ENCODE assay signal across 8 cellular contexts in genomic region chr7:73739387-73739767, GRCh38. TPM values are rescaled to one million over a fixed set of nuclear protein-coding genes. Genes with fewer than 3 reads are reported as not detected.
DNase-seq lines count a peak whose midpoint lies in the region; ATAC-seq and TF ChIP-seq lines count a peak whose summit lies in the region.
"Had no signal": no experiment of that assay in that cellular context is flagged by ENCODE, and none has a peak within 500 bp of the region (broad histone marks: within the 10 kb centered on the region; RNA-seq: fewer than 3 reads in every experiment).

No MANE protein-coding gene starts in this region.

- H3K4me1 Mint-ChIP-seq in stimulated activated naive B cell treated with anti-CD40 and anti-IgM and Interleukin-4, amounts not matched to agents 10 μg/mL and 1 μg/mL and 100 μg/mL, for 72 hours, result peaks cover 19 to 52% of the 10 kb centered on the region in 2 donors

- no peaks in the 10 kb centered on the region for H3K9me2 ChIP-seq in GM23248 (ENCODE audit: insufficient read depth)

- no peaks in the 10 kb centered on the region for H3F3A ChIP-seq in GM23248 (ENCODE audit: insufficient read depth)

- peak overlapping the region; percentile 98 for H3K27ac Mint-ChIP-seq in stimulated activated naive B cell treated with anti-CD40 and anti-IgM and Interleukin-4, amounts not matched to agents 10 μg/mL and 1 μg/mL and 100 μg/mL, for 72 hours

- H3K4me1 ChIP-seq in GM23248 (ENCODE audit: insufficient read depth) (no peaks in the 10 kb centered on the region), iPS DF 6.9 (ENCODE audit: control insufficient read depth, insufficient read depth, low read length) (peaks cover 11% of the 10 kb centered on the region; the same call in 1 of the 2 replicates)

- peak overlapping the region; percentile 67 for H3K4me2 ChIP-seq in GM23248 (ENCODE audit: unreplicated experiment)

- H3K36me3 ChIP-seq in GM23248 (ENCODE audit: low read depth) (no peaks in the 10 kb centered on the region), iPS DF 6.9 (ENCODE audit: control insufficient read depth, insufficient read depth, low read length) (peaks cover 7% of the 10 kb centered on the region; the same call in 1 of the 2 replicates)

- peak overlapping the region; percentile 90 for H3K4me3 ChIP-seq in GM23248
- peak overlapping the region; percentile 64 for H3K4me3 ChIP-seq in WI38 (ENCODE audit: low read depth, low read length)
- peak overlapping the region; percentile 74; the same call in 1 of the 2 replicates for H3K4me3 ChIP-seq in iPS DF 6.9 (ENCODE audit: low read length)

- peaks cover 0 to 26% of the 10 kb centered on the region in 2 donors for H3K27me3 Mint-ChIP-seq in stimulated activated naive B cell treated with anti-CD40 and anti-IgM and Interleukin-4, amounts not matched to agents 10 μg/mL and 1 μg/mL and 100 μg/mL, for 72 hours

- peak; percentile 0 to 3 for ATAC-seq in stimulated activated naive B cell treated with anti-CD40 and anti-IgM and Interleukin-4, amounts not matched to agents 10 μg/mL and 1 μg/mL and 100 μg/mL, for 72 hours (replicated peaks)

- peak overlapping the region; percentile 96 for H2AFZ ChIP-seq in GM23248

- peak overlapping the region; percentile 78 for H3K9ac ChIP-seq in GM23248

- no peaks in the 10 kb centered on the region for H3K79me2 ChIP-seq in GM23248 (ENCODE audit: insufficient read depth)

- no peaks in the 10 kb centered on the region for H3K9me3 Mint-ChIP-seq in stimulated activated naive B cell treated with anti-CD40 and anti-IgM and Interleukin-4, amounts not matched to agents 10 μg/mL and 1 μg/mL and 100 μg/mL, for 72 hours

- H3K4me3 Mint-ChIP-seq in stimulated activated naive B cell treated with anti-CD40 and anti-IgM and Interleukin-4, amounts not matched to agents 10 μg/mL and 1 μg/mL and 100 μg/mL, for 72 hours, result peak overlapping the region; percentile 90 to 97

- no peaks in the 10 kb centered on the region for H4K20me1 ChIP-seq in GM23248 (ENCODE audit: insufficient read depth)

- H3K9me3 ChIP-seq in GM23248 (ENCODE audit: low read depth) (no peaks in the 10 kb centered on the region), iPS DF 6.9 (ENCODE audit: control insufficient read depth, insufficient read depth, low read length) (no peaks in the 10 kb centered on the region)

- in situ Hi-C loops in GM23248 (cut with MboI), result no loop called here

- H3K36me3 Mint-ChIP-seq in stimulated activated naive B cell treated with anti-CD40 and anti-IgM and Interleukin-4, amounts not matched to agents 10 μg/mL and 1 μg/mL and 100 μg/mL, for 72 hours, result peaks cover 5 to 10% of the 10 kb centered on the region in 2 donors

- WGBS in GM23248 (ENCODE audit: low coverage in 1 of 2, low lambda C conversion rate in 2 of 2, missing lambda C conversion rate in 2 of 2), 2 experiments, result 45 to 48% methylated on average over 13 of the region's 13 CpGs
- no CpG with 5 or more reads among the region's 13 CpGs for WGBS in iPS DF 6.9 (ENCODE audit: insufficient coverage, insufficient read length)

- no peaks in the 10 kb centered on the region for H3K27me3 ChIP-seq in GM23248 (replicated peaks; ENCODE audit: insufficient read depth)
- no peaks in the 10 kb centered on the region for H3K27me3 ChIP-seq in iPS DF 6.9 (ENCODE audit: control insufficient read depth, insufficient read depth, low read length)

- DNase-seq in GM23248 (no peak), iPS DF 6.9 (ENCODE audit: low read depth, low spot score) (no peak), NCI-H82 treated with DMSO at 0.1 percent for 48 hours (lab: John Stamatoyannopoulos, UW; ENCODE audit: unreplicated experiment) (no peak), DMS 273 treated with DMSO at 0.1 percent for 48 hours (lab: John Stamatoyannopoulos, UW) (no peak), NK-92 (lab: John Stamatoyannopoulos, UW; ENCODE audit: unreplicated experiment) (no peak)
- DNase-seq in stimulated activated naive B cell treated with anti-CD40 and anti-IgM and Interleukin-4, amounts not matched to agents 10 μg/mL and 1 μg/mL and 100 μg/mL, for 72 hours, result no peak

- TF ChIP-seq CTCF in WI38 (IDR thresholded peaks at IDR 0.05; ENCODE audit: low read depth, low read length), result no peak

- no peak overlapping the region for H3K27ac ChIP-seq in GM23248
- H3K27ac ChIP-seq in iPS DF 6.9 (ENCODE audit: low read length), result no peak overlapping the region

RNA-seq across cellular contexts. Expression of gene ABHD11, which starts 0.8 kb away (rescaled TPM):
- 8.9 and 20.8 TPM in 2 replicates for total RNA-seq in GM23248 (2014; rRNA removed; shearing (Covaris generic))
- 17.6 and 18.1 TPM in 2 replicates for polyA plus RNA-seq in GM23248 (2016; fragmentation: Nextera tagmentation; extraction: Ambion mirVana)

RNA-seq across cellular contexts. Expression of gene STX1A, which starts 19.9 kb away (rescaled TPM):
- total RNA-seq in GM23248 (2014; rRNA removed; shearing (Covaris generic)), result 10.9 and 20.6 TPM in 2 replicates
- 10.1 and 12.0 TPM in 2 replicates for polyA plus RNA-seq in GM23248 (2016; fragmentation: Nextera tagmentation; extraction: Ambion mirVana)

RNA-seq across cellular contexts. Expression of gene CLDN3, which starts 30.7 kb away (rescaled TPM):
- not detected in 2 replicates for total RNA-seq in GM23248 (2014; rRNA removed; shearing (Covaris generic))
- not detected in 2 replicates for polyA plus RNA-seq in GM23248 (2016; fragmentation: Nextera tagmentation; extraction: Ambion mirVana)
- total RNA-seq: RPMI7951 had no signal

RNA-seq across cellular contexts. Expression of gene BUD23, which starts 56.0 kb away (rescaled TPM):
- total RNA-seq in GM23248 (2014; rRNA removed; shearing (Covaris generic)), result 36.2 and 48.2 TPM in 2 replicates
- polyA plus RNA-seq in GM23248 (2016; fragmentation: Nextera tagmentation; extraction: Ambion mirVana), result 95.1 and 98.5 TPM in 2 replicates

RNA-seq across cellular contexts. Expression of gene DNAJC30, which starts 56.1 kb away (rescaled TPM):
- total RNA-seq in GM23248 (2014; rRNA removed; shearing (Covaris generic)), result 5.2 and 5.7 TPM in 2 replicates
- polyA plus RNA-seq in GM23248 (2016; fragmentation: Nextera tagmentation; extraction: Ambion mirVana), result 12.7 and 14.3 TPM in 2 replicates
